22 cellular contexts compared by ENCODE assay signal in the genomic region with DNA sequence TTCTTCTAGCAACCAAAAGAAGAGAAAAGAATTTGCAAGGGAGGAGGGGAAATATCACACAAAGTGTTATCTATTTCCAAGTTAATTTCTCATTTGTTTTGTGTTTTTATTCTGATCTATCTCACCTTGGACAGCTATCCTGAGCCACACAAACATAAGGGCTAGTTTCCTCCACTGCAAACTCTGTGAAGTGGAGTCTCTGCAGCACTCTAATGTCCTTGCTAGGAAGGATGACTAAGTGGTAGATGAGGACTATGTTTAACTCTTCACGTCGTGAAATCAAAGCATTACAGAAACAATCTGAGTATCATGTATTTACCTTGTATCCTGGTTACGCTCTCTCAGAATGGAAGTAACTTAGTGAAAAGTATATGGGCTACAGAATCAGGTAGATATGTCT. TPM values are rescaled to one million over a fixed set of nuclear protein-coding genes. Genes with fewer than 3 reads are reported as not detected.
DNase-seq lines count a peak whose midpoint lies in the region; ATAC-seq and TF ChIP-seq lines count a peak whose summit lies in the region.
"Had no signal": no experiment of that assay in that cellular context is flagged by ENCODE, and none has a peak within 500 bp of the region (broad histone marks: within the 10 kb centered on the region; RNA-seq: fewer than 3 reads in every experiment).

No MANE protein-coding gene starts in this region.

- peaks cover 0 to 5% of the 10 kb centered on the region in 2 experiments; a peak in 1 of 4 replicates for H3K79me1 ChIP-seq in IMR-90 (ENCODE audit: low read depth in 1 of 2, low read length in 2 of 2)

- H2AK9ac ChIP-seq in IMR-90 (replicated peaks; ENCODE audit: low read depth, low read length, poor library complexity): no peak overlapping the region

- no peaks in the 10 kb centered on the region for H3K79me2 ChIP-seq in Karpas-422 (ENCODE audit: low read length)

- H4K20me1 ChIP-seq in IMR-90 (ENCODE audit: insufficient read depth, low read length) (no peaks in the 10 kb centered on the region), Karpas-422 (ENCODE audit: insufficient read depth, low read depth, low read length) (peaks cover 17% of the 10 kb centered on the region)

- H3K4me3 Mint-ChIP-seq in nephron progenitor cell: no peak overlapping the region
- H3K4me3 Mint-ChIP-seq: CD8-positive, alpha-beta T cell; T-cell had no signal

- no peak overlapping the region for H3K4me3 ChIP-seq in IMR-90 (ENCODE audit: insufficient read depth, low read depth, low read length)
- H3K4me3 ChIP-seq in Karpas-422 (ENCODE audit: low read length): no peak overlapping the region
- H3K4me3 ChIP-seq: BLaER1 treated with 17β-estradiol and CSF1 and Interleukin-3, amounts not matched to agents 10 nM and 100 nM had no signal

- intact Hi-C loops in IMR-90 (cut with micrococcal nuclease): no loop called here

- no peak overlapping the region for H4K5ac ChIP-seq in IMR-90 (ENCODE audit: low read depth, low read length)

- H2AK5ac ChIP-seq in IMR-90 (ENCODE audit: low read depth, low read length): no peak overlapping the region

- in situ Hi-C loops in IMR-90 (cut with MboI; ENCODE audit: low sequenced_read_pairs): no loop called here

- H3K56ac ChIP-seq in IMR-90 (ENCODE audit: extremely low read depth, insufficient read depth, low read length): no peak overlapping the region

- TF ChIP-seq RAD21 in IMR-90 (IDR thresholded peaks at IDR 0.05; ENCODE audit: low read length): no peak

- H3K27me3 ChIP-seq in IMR-90 (ENCODE audit: control insufficient read depth, insufficient read depth, low read length) (no peaks in the 10 kb centered on the region), Karpas-422 (ENCODE audit: low read length) (no peaks in the 10 kb centered on the region)
- H3K27me3 ChIP-seq: BLaER1 treated with 17β-estradiol and CSF1 and Interleukin-3, amounts not matched to agents 10 nM and 100 nM had no signal

- H4K8ac ChIP-seq in IMR-90 (ENCODE audit: low read depth in 2 of 2, low read length in 2 of 2): no peak overlapping the region

- dilution Hi-C loops in IMR-90 (cut with HindIII; ENCODE audit: low sequenced_read_pairs, unreplicated experiment): no loop called here

- no peak overlapping the region for H2BK5ac ChIP-seq in IMR-90 (ENCODE audit: low read depth, low read length, poor library complexity, severe bottlenecking)

- H2AFZ ChIP-seq in IMR-90 (replicated peaks; ENCODE audit: low read length, poor library complexity) (no peak overlapping the region), Karpas-422 (ENCODE audit: low read length) (no peak overlapping the region)

- WGBS in IMR-90 (ENCODE audit: extremely low coverage in 2 of 2, insufficient read length in 1 of 2), 2 experiments: no CpG with 5 or more reads among the region's 3 CpGs

- TF ChIP-seq POLR2A in IMR-90 (IDR thresholded peaks at IDR 0.05; ENCODE audit: low read depth, low read length): no peak

- no peaks in the 10 kb centered on the region for H3K9me1 ChIP-seq in IMR-90 (ENCODE audit: insufficient read depth, low read length)

- no peak overlapping the region for H3K23ac ChIP-seq in IMR-90 (ENCODE audit: low read depth, low read length)

- CTCF ChIA-PET in IMR-90 (lab: Yijun Ruan, JAX): no interaction called here

- no peaks in the 10 kb centered on the region for H3K9me2 ChIP-seq in Karpas-422 (replicated peaks; ENCODE audit: insufficient read depth, low read length)

- no peak overlapping the region for H2BK20ac ChIP-seq in IMR-90 (ENCODE audit: low read depth, low read length)

- no peak for ATAC-seq in IMR-90 (ENCODE audit: low read depth)
- ATAC-seq: CD8-positive, alpha-beta T cell; T-cell had no signal

- DNase-seq in DMS79 treated with DMSO at 0.1 percent for 48 hours (lab: John Stamatoyannopoulos, UW): peak; percentile 36
- peak; percentile 12 for DNase-seq in IMR-90
- DNase-seq in dermis blood vessel endothelial cell: peak; percentile 10
- no peak for DNase-seq in nephron progenitor cell
- no peak for DNase-seq in DMS114 treated with DMSO at 0.1 percent for 48 hours (lab: John Stamatoyannopoulos, UW; ENCODE audit: unreplicated experiment)
- no peak for DNase-seq in NCI-H2029 (lab: John Stamatoyannopoulos, UW)
- no peak for DNase-seq in Karpas-422
- no peak for DNase-seq in DMS 273 treated with DMSO at 0.1 percent for 48 hours (lab: John Stamatoyannopoulos, UW)
- DNase-seq: Calu3; CD8-positive, alpha-beta T cell; GF-D8; KBM-7; NCI-H187; NCI-H345; NCI-H69; Right ventricle myocardium superior; T-cell had no signal

- no peaks in the 10 kb centered on the region for H3K36me3 Mint-ChIP-seq in nephron progenitor cell (ENCODE audit: low read depth)
- H3K36me3 Mint-ChIP-seq: CD8-positive, alpha-beta T cell; T-cell had no signal

- no peak overlapping the region for H2BK120ac ChIP-seq in IMR-90 (ENCODE audit: low read depth, low read length)

- peak overlapping the region; percentile 36 for H3K27ac Mint-ChIP-seq in nephron progenitor cell
- H3K27ac Mint-ChIP-seq: CD8-positive, alpha-beta T cell; T-cell had no signal

- no peaks in the 10 kb centered on the region for H3K36me3 ChIP-seq in IMR-90 (ENCODE audit: control insufficient read depth, insufficient read depth, low read length)
- no peaks in the 10 kb centered on the region for H3K36me3 ChIP-seq in Karpas-422 (ENCODE audit: insufficient read depth, low read length)
- H3K36me3 ChIP-seq: BLaER1 treated with 17β-estradiol and CSF1 and Interleukin-3, amounts not matched to agents 10 nM and 100 nM had no signal

- no peak overlapping the region for H3K4ac ChIP-seq in IMR-90 (ENCODE audit: low read depth, low read length)

- BruUV-seq in IMR-90 (replicated peaks; lab: Mats Ljungman, UMichigan): no TSS peak

- no peak overlapping the region for H2BK15ac ChIP-seq in IMR-90 (ENCODE audit: low read depth, low read length)

- H4K91ac ChIP-seq in IMR-90 (ENCODE audit: insufficient read depth, low read depth, low read length): no peak overlapping the region

- peaks cover 7% of the 10 kb centered on the region for H3K9me3 Mint-ChIP-seq in nephron progenitor cell
- H3K9me3 Mint-ChIP-seq: CD8-positive, alpha-beta T cell had no signal

- H3K27ac ChIP-seq in IMR-90 (ENCODE audit: insufficient read depth, low read length) (no peak overlapping the region), Karpas-422 (ENCODE audit: low read length) (no peak overlapping the region)
- H3K27ac ChIP-seq: BLaER1 treated with 17β-estradiol and CSF1 and Interleukin-3, amounts not matched to agents 10 nM and 100 nM had no signal

- H3K4me1 ChIP-seq in IMR-90 (ENCODE audit: control insufficient read depth, insufficient read depth, low read length): no peaks in the 10 kb centered on the region
- H3K4me1 ChIP-seq in Karpas-422 (ENCODE audit: low read length): no peaks in the 10 kb centered on the region
- H3K4me1 ChIP-seq: BLaER1 treated with 17β-estradiol and CSF1 and Interleukin-3, amounts not matched to agents 10 nM and 100 nM had no signal

- POLR2A ChIA-PET in IMR-90 (lab: Charles Lee; ENCODE audit: unreplicated experiment): no interaction called here

- no peaks in the 10 kb centered on the region for H3K4me1 Mint-ChIP-seq in nephron progenitor cell
- H3K4me1 Mint-ChIP-seq: T-cell had no signal

- H3K9me3 ChIP-seq in IMR-90 (ENCODE audit: control insufficient read depth, insufficient read depth, low read length) (no peaks in the 10 kb centered on the region), Karpas-422 (ENCODE audit: low read length) (no peaks in the 10 kb centered on the region)

- no peaks in the 10 kb centered on the region for H3K27me3 Mint-ChIP-seq in nephron progenitor cell (ENCODE audit: low read depth, poor library complexity)
- H3K27me3 Mint-ChIP-seq: T-cell had no signal

- H3K9ac ChIP-seq in IMR-90 (ENCODE audit: low read depth, low read length): no peak overlapping the region
- H3K9ac ChIP-seq in Karpas-422 (ENCODE audit: low read length): no peak overlapping the region
- H3K9ac ChIP-seq: BLaER1 treated with 17β-estradiol and CSF1 and Interleukin-3, amounts not matched to agents 10 nM and 100 nM had no signal

- no peak overlapping the region for H3K4me2 ChIP-seq in IMR-90 (ENCODE audit: low read depth, low read length)
- no peak overlapping the region for H3K4me2 ChIP-seq in Karpas-422 (ENCODE audit: low read depth, low read length, poor library complexity, severe bottlenecking)
- H3K4me2 ChIP-seq: BLaER1 treated with 17β-estradiol and CSF1 and Interleukin-3, amounts not matched to agents 10 nM and 100 nM had no signal

- no peak overlapping the region for H3K14ac ChIP-seq in IMR-90 (replicated peaks; ENCODE audit: low read depth, low read length)

- TF ChIP-seq CTCF in IMR-90 (conservative IDR thresholded peaks at IDR 0.05; ENCODE audit: low read depth, low read length): no peak
- TF ChIP-seq CTCF in nephron progenitor cell (IDR thresholded peaks at IDR 0.05): no peak

- no peak overlapping the region for H3K18ac ChIP-seq in IMR-90 (ENCODE audit: low read depth, low read length)

TF ChIP-seq in IMR-90, 13 proteins besides CTCF, POLR2A, EP300 and RAD21:
- TF ChIP-seq SMC3 (IDR thresholded peaks at IDR 0.05; ENCODE audit: low read depth, low read length) (no peak), CEBPB (IDR thresholded peaks at IDR 0.05; ENCODE audit: low read depth, low read length) (no peak), BHLHE40 (IDR thresholded peaks at IDR 0.05; ENCODE audit: low read depth, low read length) (no peak), MXI1 (IDR thresholded peaks at IDR 0.05; ENCODE audit: borderline replicate concordance, low read depth, low read length) (no peak)
- TF ChIP-seq, protein P1, sequence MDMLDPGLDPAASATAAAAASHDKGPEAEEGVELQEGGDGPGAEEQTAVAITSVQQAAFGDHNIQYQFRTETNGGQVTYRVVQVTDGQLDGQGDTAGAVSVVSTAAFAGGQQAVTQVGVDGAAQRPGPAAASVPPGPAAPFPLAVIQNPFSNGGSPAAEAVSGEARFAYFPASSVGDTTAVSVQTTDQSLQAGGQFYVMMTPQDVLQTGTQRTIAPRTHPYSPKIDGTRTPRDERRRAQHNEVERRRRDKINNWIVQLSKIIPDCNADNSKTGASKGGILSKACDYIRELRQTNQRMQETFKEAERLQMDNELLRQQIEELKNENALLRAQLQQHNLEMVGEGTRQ (IDR thresholded peaks at IDR 0.05; ENCODE audit: low read depth, low read length): no peak
TF ChIP-seq in IMR-90: peak in this region for 0.

RNA-seq across cellular contexts. Expression of a gene that starts 33.9 kb away (rescaled TPM):
- total RNA-seq in IMR-90 (2012; rRNA removed) (under 0.01 TPM in 2 replicates), dermis blood vessel endothelial cell (0.17 TPM in 1 of 2 replicates, not detected in the other)
- 0.03 and 0.04 TPM in 2 replicates for polyA plus RNA-seq in IMR-90 (2012; rRNA removed)
- 0.02 and 0.05 TPM in 2 replicates for polyA plus RNA-seq in IMR-90 (2012; cell fraction: cytosol; rRNA removed)
- 0.01 and 0.03 TPM in 2 replicates for polyA plus RNA-seq in IMR-90 (2012; cell fraction: nucleus; rRNA removed; ENCODE audit: low replicate concordance)
- not detected in 2 replicates for total RNA-seq in Karpas-422 (2014; rRNA removed; shearing (Covaris generic); ENCODE audit: low replicate concordance)
- total RNA-seq: Calu3; CD8-positive, alpha-beta T cell; Daoy; H4; M059J; OCI-LY7; Right ventricle myocardium superior; T-cell had no signal

Comparison
In these comparisons a context has a peak if more than half of its experiments do, and no peak if none do; other contexts are left out.
1. DNase-seq: peak in DMS79 treated with DMSO at 0.1 percent for 48 hours (single experiment), IMR-90 (single experiment) and dermis blood vessel endothelial cell (single experiment); none in nephron progenitor cell (single experiment), DMS114 treated with DMSO at 0.1 percent for 48 hours (single experiment), NCI-H2029 (single experiment), Karpas-422 (single experiment) and DMS 273 treated with DMSO at 0.1 percent for 48 hours (single experiment).